14 cellular contexts compared by ENCODE assay signal in the genomic region with DNA sequence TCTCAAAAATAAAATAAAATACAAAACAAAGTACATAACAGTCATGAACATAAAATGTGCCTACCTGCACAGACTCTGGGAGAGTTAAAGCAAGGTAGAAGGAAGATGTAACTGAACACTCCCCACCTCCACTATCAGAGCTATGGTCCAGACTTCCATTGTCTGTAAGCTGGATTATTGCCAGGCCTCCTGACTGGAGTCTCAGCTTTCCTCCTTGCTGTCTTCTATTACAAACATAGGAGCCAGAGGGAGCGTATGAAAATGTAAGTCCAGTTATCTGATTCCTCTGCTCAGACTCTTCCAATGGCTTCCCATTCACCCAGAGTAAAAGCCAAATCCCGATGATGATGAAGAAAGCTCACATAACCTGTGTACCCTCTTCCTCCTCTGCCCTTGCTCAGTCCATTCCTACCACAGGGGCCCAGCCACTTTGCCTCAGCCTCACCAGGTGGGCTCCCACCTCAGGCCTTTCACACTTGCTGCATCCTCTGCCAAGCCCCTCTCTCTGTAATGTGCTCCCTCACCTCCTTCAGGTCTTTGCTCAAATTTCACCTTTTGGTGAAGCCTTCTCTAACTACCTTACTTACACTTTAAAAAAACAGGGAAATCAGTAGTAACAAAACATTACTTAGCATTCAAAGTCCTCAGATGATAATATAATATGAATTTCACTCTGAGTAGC.
"Had no signal": no experiment of that assay in that cellular context is flagged by ENCODE, and none has a peak within 500 bp of the region (broad histone marks: within the 10 kb centered on the region; RNA-seq: fewer than 3 reads in every experiment).

No MANE protein-coding gene starts in this region.

- H3K4me1 ChIP-seq: body of pancreas, esophagus squamous epithelium, heart left ventricle, upper lobe of left lung had no signal

- ATAC-seq: body of pancreas, heart left ventricle, left lobe of liver had no signal

- H3K27me3 ChIP-seq: body of pancreas, esophagus squamous epithelium, upper lobe of left lung had no signal

- DNase-seq: activated CD4-positive, alpha-beta T cell treated with anti-CD3 and anti-CD28 coated beads, Interleukin-2, amount 10 ng/mL, durations not matched to agents 7 days and 5 days; activated CD4-positive, CD25-positive, alpha-beta regulatory T cell; activated effector memory CD4-positive, alpha-beta T cell treated with Interleukin-2 at 50 U/mL for 16 hours; body of pancreas; cerebellar nuclear complex; esophagus squamous epithelium; heart left ventricle; stimulated activated CD4-positive, alpha-beta T cell treated with anti-CD3 and anti-CD28 coated beads, Interleukin-12 subunit alpha, Interleukin-12 subunit beta, amount 100 ng/mL, for 4 hours; stimulated activated naive CD4-positive, alpha-beta T cell; T-helper 2 cell; upper lobe of left lung had no signal

- H3K4me3 ChIP-seq: body of pancreas, esophagus squamous epithelium, heart left ventricle, upper lobe of left lung had no signal

- H3K27me3 Mint-ChIP-seq: activated CD4-positive, alpha-beta T cell treated with anti-CD3 and anti-CD28 coated beads, Interleukin-2, amount 10 ng/mL, durations not matched to agents 7 days and 5 days had no signal

- H3K36me3 ChIP-seq: esophagus squamous epithelium, heart left ventricle, upper lobe of left lung had no signal

- H3K4me3 Mint-ChIP-seq: activated CD4-positive, alpha-beta T cell treated with anti-CD3 and anti-CD28 coated beads, Interleukin-2, amount 10 ng/mL, durations not matched to agents 7 days and 5 days; activated naive CD4-positive, alpha-beta T cell treated with anti-CD3 and anti-CD28 coated beads, Interleukin-2, amount 50 U/mL, for 24 hours; nephron had no signal

- H3K9me3 Mint-ChIP-seq: activated CD4-positive, alpha-beta T cell treated with anti-CD3 and anti-CD28 coated beads, Interleukin-2, amount 10 ng/mL, durations not matched to agents 7 days and 5 days; nephron had no signal

- H3K27ac Mint-ChIP-seq: activated CD4-positive, alpha-beta T cell treated with anti-CD3 and anti-CD28 coated beads, Interleukin-2, amount 10 ng/mL, durations not matched to agents 7 days and 5 days; activated naive CD4-positive, alpha-beta T cell treated with anti-CD3 and anti-CD28 coated beads, Interleukin-2, amount 50 U/mL, for 24 hours; nephron had no signal

- H3K9me3 ChIP-seq: esophagus squamous epithelium, heart left ventricle, upper lobe of left lung had no signal

- H3K4me1 Mint-ChIP-seq: activated CD4-positive, alpha-beta T cell treated with anti-CD3 and anti-CD28 coated beads, Interleukin-2, amount 10 ng/mL, durations not matched to agents 7 days and 5 days; activated naive CD4-positive, alpha-beta T cell treated with anti-CD3 and anti-CD28 coated beads, Interleukin-2, amount 50 U/mL, for 24 hours had no signal

- H3K27ac ChIP-seq: body of pancreas, esophagus squamous epithelium, heart left ventricle, upper lobe of left lung had no signal
